30 cellular contexts compared by ENCODE assay signal in the genomic region with DNA sequence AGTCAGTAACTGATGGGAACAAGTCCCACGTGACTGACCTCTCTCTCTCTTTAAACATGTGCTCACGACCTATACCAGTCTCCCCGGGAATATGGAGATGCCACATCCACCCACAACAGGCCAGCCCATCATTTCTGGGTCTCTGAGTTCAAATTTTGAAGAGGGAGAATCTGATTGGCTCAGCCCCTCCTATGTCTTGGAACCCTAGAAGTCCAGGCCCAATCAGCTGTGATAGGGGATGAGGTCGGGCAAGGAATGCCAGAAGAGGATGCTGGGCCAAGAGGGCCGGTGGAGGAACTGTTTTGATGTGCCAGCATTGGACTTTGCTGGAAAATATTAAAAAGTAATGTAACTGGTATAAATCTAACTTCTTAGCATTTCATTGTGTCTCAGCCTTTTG.
"Had no signal": no experiment of that assay in that cellular context is flagged by ENCODE, and none has a peak within 500 bp of the region (broad histone marks: within the 10 kb centered on the region; RNA-seq: fewer than 3 reads in every experiment).

No MANE protein-coding gene starts in this region.

- H3K36me3 ChIP-seq: adrenal gland, Peyer's patch had no signal

- H3K4me3 Mint-ChIP-seq: activated B cell treated with CpG ODN at 0.5 μM for 24 hours; activated CD4-positive, alpha-beta memory T cell treated with anti-CD3 and anti-CD28 coated beads for 36 hours; activated naive CD4-positive, alpha-beta T cell treated with anti-CD3 and anti-CD28 coated beads for 36 hours; activated T-cell treated with anti-CD3 and anti-CD28 coated beads, Interleukin-2, amount 50 U/mL, for 4 hours; activated T-helper 1 cell treated with anti-CD3 and anti-CD28 coated beads, Interleukin-12 subunit alpha, Interleukin-12 subunit beta, Interleukin-2, Interleukin-4 antibody, amounts not matched to agents 30 ng/mL and 10 ng/mL and 1 ng/mL, durations not matched to agents 14 hours and 24 hours and 36 hours had no signal

- H3K4me1 Mint-ChIP-seq: activated B cell treated with CpG ODN at 0.5 μM for 24 hours had no signal

- H3K27ac Mint-ChIP-seq: activated B cell treated with CpG ODN at 0.5 μM for 24 hours; activated CD4-positive, alpha-beta memory T cell treated with anti-CD3 and anti-CD28 coated beads for 36 hours; activated naive CD4-positive, alpha-beta T cell treated with anti-CD3 and anti-CD28 coated beads for 36 hours; activated naive CD4-positive, alpha-beta T cell treated with anti-CD3 and anti-CD28 coated beads, Interleukin-2, amount 50 U/mL, for 72 hours; activated T-helper 1 cell treated with anti-CD3 and anti-CD28 coated beads, Interleukin-12 subunit alpha, Interleukin-12 subunit beta, Interleukin-2, Interleukin-4 antibody, amounts not matched to agents 30 ng/mL and 10 ng/mL and 1 ng/mL, durations not matched to agents 14 hours and 24 hours and 36 hours had no signal

- H3K9me3 Mint-ChIP-seq: activated CD4-positive, alpha-beta memory T cell treated with anti-CD3 and anti-CD28 coated beads for 36 hours; activated naive CD4-positive, alpha-beta T cell treated with anti-CD3 and anti-CD28 coated beads, Interleukin-2, amount 50 U/mL, for 72 hours; activated T-helper 1 cell treated with anti-CD3 and anti-CD28 coated beads, Interleukin-12 subunit alpha, Interleukin-12 subunit beta, Interleukin-2, Interleukin-4 antibody, amounts not matched to agents 30 ng/mL and 10 ng/mL and 1 ng/mL, durations not matched to agents 14 hours and 24 hours and 36 hours had no signal

- H3K9me3 ChIP-seq: adrenal gland, body of pancreas, Peyer's patch had no signal

- H3K27ac ChIP-seq: adrenal gland, body of pancreas, Peyer's patch, VCaP had no signal

- H3K4me3 ChIP-seq: adrenal gland, body of pancreas, Peyer's patch had no signal

- ATAC-seq: activated naive CD4-positive, alpha-beta T cell treated with anti-CD3 and anti-CD28 coated beads, Interleukin-2, amount 50 U/mL, for 72 hours; activated T-cell treated with anti-CD3 and anti-CD28 coated beads, Interleukin-2, amount 50 U/mL, for 4 hours; body of pancreas; PC-3 had no signal

- DNase-seq: activated B cell treated with CpG ODN at 0.5 μM for 24 hours; activated CD4-positive, alpha-beta memory T cell treated with anti-CD3 and anti-CD28 coated beads for 36 hours; activated CD4-positive, alpha-beta T cell treated with anti-CD3 and anti-CD28 coated beads for 4 hours; activated CD4-positive, alpha-beta T cell treated with anti-CD3 and anti-CD28 coated beads, Interleukin-2, amount 50 U/mL, for 1 hour; activated CD4-positive, CD25-positive, alpha-beta regulatory T cell treated with anti-CD3 and anti-CD28 coated beads, Interleukin-2, amount 50 U/mL, for 72 hours; activated CD8-positive, alpha-beta memory T cell treated with anti-CD3 and anti-CD28 coated beads, Interleukin-2, amount 50 U/mL, for 4 hours; activated gamma-delta T cell treated with Interleukin-2 at 50 U/mL for 16 hours; activated naive CD4-positive, alpha-beta T cell treated with anti-CD3 and anti-CD28 coated beads for 36 hours; activated T-cell treated with anti-CD3 and anti-CD28 coated beads for 4 hours; activated T-cell treated with anti-CD3 and anti-CD28 coated beads, Interleukin-2, amount 50 U/mL, for 4 hours; adrenal gland; body of pancreas; central memory CD4-positive, alpha-beta T cell; Kasumi-1; KG1; NCI-H1436 treated with DMSO at 0.1 percent for 48 hours; NCI-H1694 treated with DMSO at 0.1 percent for 48 hours; NCI-H2029; NCI-H524 treated with DMSO at 0.1 percent for 48 hours; PC-3; RPMI8226; SHP77 treated with DMSO at 0.1 percent for 48 hours; SW 1271; T-helper 1 cell; T-helper 2 cell; T-helper 9 cell had no signal

- H3K27me3 ChIP-seq: adrenal gland, body of pancreas, Peyer's patch had no signal

- H3K4me1 ChIP-seq: body of pancreas, Peyer's patch had no signal

- H3K36me3 Mint-ChIP-seq: activated CD4-positive, alpha-beta memory T cell treated with anti-CD3 and anti-CD28 coated beads for 36 hours; activated naive CD4-positive, alpha-beta T cell treated with anti-CD3 and anti-CD28 coated beads, Interleukin-2, amount 50 U/mL, for 72 hours had no signal
